In genomic region chr19:46614114-46614701, GRCh38 we compare ENCODE assay signal across 8 cellular contexts. TPM values are rescaled to one million over a fixed set of nuclear protein-coding genes. Genes with fewer than 3 reads are reported as not detected.
DNase-seq lines count a peak whose midpoint lies in the region; ATAC-seq and TF ChIP-seq lines count a peak whose summit lies in the region.

No MANE protein-coding gene starts in this region.

- TF ChIP-seq RAD21 in HCT116 (IDR thresholded peaks at IDR 0.05; ENCODE audit: low read depth) = peak; percentile 87

- peak overlapping the region; percentile 58 for H2AFZ ChIP-seq in HCT116 (ENCODE audit: low read depth, low read length, poor library complexity, severe bottlenecking)

- RAD21 ChIA-PET in HCT116 (lab: Charles Lee; ENCODE audit: low non-redundant PET in 1 of 2, low total read pairs in 2 of 2, uncharacterized antibody in 2 of 2, unreplicated experiment in 2 of 2) = interaction anchor here (0.6 to 2.4 kb wide), 3 partner anchors 47 to 79 kb away, joined by 4 to 14 read pairs (median 8); partner anchors contain the start of gene DACT3 (in 1 of the 2)

- H3K4me1 Mint-ChIP-seq in activated CD4-positive, alpha-beta T cell treated with anti-CD3 and anti-CD28 coated beads, Interleukin-2, amount 10 ng/mL, durations not matched to agents 24 days and 14 days = peaks cover 58% of the 10 kb centered on the region

- POLR2A ChIA-PET in HCT116 (lab: Charles Lee) = interaction anchor here (1.8 to 1.9 kb wide), 2 partner anchors 14 to 47 kb away, joined by 7 to 9 read pairs; partner anchors contain the start of genes CALM3 and DACT3

- CTCF ChIA-PET in HCT116 (lab: Charles Lee) = interaction anchor here (0.6 to 7.7 kb wide), 19 partner anchors 9 to 597 kb away, joined by 3 to 217 read pairs (median 4); partner anchors contain the start of genes CALM3, DACT3 and PTGIR

- no peaks in the 10 kb centered on the region for H4K20me1 ChIP-seq in HCT116 (ENCODE audit: insufficient read depth)

- no TSS peak for BruUV-seq in HCT116 (replicated peaks; lab: Mats Ljungman, UMichigan)

- no peaks in the 10 kb centered on the region for H3K9me3 Mint-ChIP-seq in activated CD4-positive, alpha-beta T cell treated with anti-CD3 and anti-CD28 coated beads, Interleukin-2, amount 10 ng/mL, durations not matched to agents 24 days and 14 days

- H3K27me3 ChIP-seq in HCT116 (ENCODE audit: insufficient read depth, low read length) (no peaks in the 10 kb centered on the region), lower lobe of right lung (ENCODE audit: low read depth) (no peaks in the 10 kb centered on the region)

- H3K4me1 ChIP-seq in HCT116 (ENCODE audit: control insufficient read depth in 1 of 2, insufficient read depth in 2 of 2, low read length in 2 of 2) (peaks cover 0 to 22% of the 10 kb centered on the region in 2 experiments; a peak in 3 of 4 replicates), lower lobe of right lung (peaks cover 34% of the 10 kb centered on the region)

- H3K9me3 ChIP-seq in HCT116 (ENCODE audit: control insufficient read depth in 1 of 2, insufficient read depth in 1 of 2, low read depth in 1 of 2, low read length in 2 of 2) (no peaks in the 10 kb centered on the region), lower lobe of right lung (no peaks in the 10 kb centered on the region)

- peak overlapping the region; percentile 71 for H3K27ac Mint-ChIP-seq in activated CD4-positive, alpha-beta T cell treated with anti-CD3 and anti-CD28 coated beads, Interleukin-2, amount 10 ng/mL, durations not matched to agents 24 days and 14 days

- H3K27me3 Mint-ChIP-seq in activated CD4-positive, alpha-beta T cell treated with anti-CD3 and anti-CD28 coated beads, Interleukin-2, amount 10 ng/mL, durations not matched to agents 24 days and 14 days = no peaks in the 10 kb centered on the region

- no peak overlapping the region for H3K9ac ChIP-seq in HCT116 (ENCODE audit: low read length)

- DNase-seq in HCT116 (ENCODE audit: low read depth, low spot score) = peak; percentile 63
- DNase-seq in NCI-H345 treated with DMSO at 0.1 percent for 48 hours (lab: John Stamatoyannopoulos, UW; ENCODE audit: unreplicated experiment) = peak; percentile 21
- peak; percentile 95 for DNase-seq in activated CD4-positive, alpha-beta T cell treated with anti-CD3 and anti-CD28 coated beads, Interleukin-2, amount 10 ng/mL, durations not matched to agents 24 days and 14 days
- no peak for DNase-seq in coronary artery (ENCODE audit: low spot score)
- DNase-seq in lower lobe of right lung = peak; percentile 86
- DNase-seq in stimulated activated CD8-positive, alpha-beta memory T cell treated with anti-CD3 and anti-CD28 coated beads, Interleukin-15, amount 100 ng/mL, for 1 hour (ENCODE audit: low read depth) = peak; percentile 76

- H3K4me3 Mint-ChIP-seq in activated CD4-positive, alpha-beta T cell treated with anti-CD3 and anti-CD28 coated beads, Interleukin-2, amount 10 ng/mL, durations not matched to agents 24 days and 14 days = peak overlapping the region; percentile 53

- TF ChIP-seq POLR2A in HCT116 (IDR thresholded peaks at IDR 0.05; ENCODE audit: borderline replicate concordance, extremely low read depth, insufficient read depth, insufficient read length) = no peak

- peak; percentile 91 for ATAC-seq in HCT116
- peak; percentile 87 to 89 for ATAC-seq in lower lobe of right lung
- no peak for ATAC-seq in HG03378 (IDR thresholded peaks at IDR 0.05; ENCODE audit: unreplicated experiment)

- H3K79me2 ChIP-seq in HCT116 (ENCODE audit: insufficient read depth, low read length) = no peaks in the 10 kb centered on the region

- no peak overlapping the region for H3K27ac ChIP-seq in C4-2B
- no peak overlapping the region for H3K27ac ChIP-seq in HCT116 (ENCODE audit: low read depth, low read length)
- peak overlapping the region in 1 of 2 donors; percentile 1 for H3K27ac ChIP-seq in coronary artery
- H3K27ac ChIP-seq in lower lobe of right lung = no peak overlapping the region

- H3K4me3 ChIP-seq in HCT116 (replicated peaks in 1 of 2; ENCODE audit: low read depth in 1 of 2, low read length in 2 of 2) (no peak overlapping the region), coronary artery (no peak overlapping the region), lower lobe of right lung (no peak overlapping the region)

- H3K36me3 ChIP-seq in HCT116 (ENCODE audit: control insufficient read depth in 1 of 2, insufficient read depth in 2 of 2, low read length in 2 of 2) = peaks cover 3% of the 10 kb centered on the region in 2 experiments; a peak in 1 of 4 replicates
- H3K36me3 ChIP-seq in lower lobe of right lung = peaks cover 15% of the 10 kb centered on the region

- H3K4me2 ChIP-seq in HCT116 (ENCODE audit: low read length) = peak overlapping the region; percentile 50

- H3K9me2 ChIP-seq in HCT116 (ENCODE audit: insufficient read depth) = no peaks in the 10 kb centered on the region

- intact Hi-C loops in HCT116 (cut with micrococcal nuclease) = loop anchor here (1.0 to 10.0 kb wide), 2 partner anchors 48 to 111 kb away; no protein-coding TSS in a partner anchor
- intact Hi-C loops in activated CD4-positive, alpha-beta T cell treated with anti-CD3 and anti-CD28 coated beads, Interleukin-2, amount 10 ng/mL, durations not matched to agents 24 days and 14 days (cut with micrococcal nuclease) = loop anchor here (1.0 to 5.0 kb wide), 2 partner anchors 48 to 103 kb away; partner anchors contain the start of gene PRKD2
- intact Hi-C loops in lower lobe of right lung (cut with DNase I) = no loop called here

- peaks cover 39% of the 10 kb centered on the region for H3K36me3 Mint-ChIP-seq in activated CD4-positive, alpha-beta T cell treated with anti-CD3 and anti-CD28 coated beads, Interleukin-2, amount 10 ng/mL, durations not matched to agents 24 days and 14 days (ENCODE audit: low read depth)

- TF ChIP-seq CTCF in C4-2B (conservative IDR thresholded peaks at IDR 0.05) = peak; percentile 78
- TF ChIP-seq CTCF in HCT116 (IDR thresholded peaks at IDR 0.05 in 2 of 3, conservative IDR thresholded peaks at IDR 0.05 in 1 of 3; ENCODE audit: borderline replicate concordance in 1 of 3, insufficient read depth in 1 of 3, low read depth in 2 of 3, low read length in 2 of 3) = peak; percentile 86 to 90 (median 87)
- TF ChIP-seq CTCF in coronary artery (IDR thresholded peaks at IDR 0.05) = peak; percentile 83
- peak; percentile 93 for TF ChIP-seq CTCF in lower lobe of right lung (IDR thresholded peaks at IDR 0.05)

TF ChIP-seq in HCT116, 20 proteins besides CTCF, POLR2A, EP300 and RAD21:
- no peak for TF ChIP-seq ATF3 (IDR thresholded peaks at IDR 0.05)
- TF ChIP-seq SRF (IDR thresholded peaks at IDR 0.05; ENCODE audit: low read depth) = no peak
- TF ChIP-seq EGR1 (IDR thresholded peaks at IDR 0.05; ENCODE audit: low read depth) = no peak
- TF ChIP-seq ZBTB33 (IDR thresholded peaks at IDR 0.05; ENCODE audit: extremely low read depth, insufficient replicate concordance, low read length) = no peak
- TF ChIP-seq JUND (IDR thresholded peaks at IDR 0.05) = no peak
- TF ChIP-seq SP1 (IDR thresholded peaks at IDR 0.05; ENCODE audit: low read depth) = no peak
- no peak for TF ChIP-seq POLR2AphosphoS5 (IDR thresholded peaks at IDR 0.05; ENCODE audit: low read depth, low read length)

RNA-seq across cellular contexts. Expression of gene PTGIR, which starts 10.7 kb away (rescaled TPM):
- total RNA-seq in HCT116 (2021; ENCODE audit: unreplicated experiment) (not detected), lower lobe of right lung (6.9 TPM)
- 0.03 TPM in 1 of 2 replicates, not detected in the other for polyA plus RNA-seq in HCT116 (2012)
- 194 TPM in 2 replicates for total RNA-seq in activated CD4-positive, alpha-beta T cell treated with anti-CD3 and anti-CD28 coated beads, Interleukin-2, amount 10 ng/mL, durations not matched to agents 24 days and 14 days

RNA-seq across cellular contexts. Expression of gene CALM3, which starts 13.1 kb away (rescaled TPM):
- total RNA-seq in HCT116 (2021; ENCODE audit: unreplicated experiment) (335 TPM), lower lobe of right lung (155 TPM)
- 437 and 457 TPM in 2 replicates for polyA plus RNA-seq in HCT116 (2012)
- 477 and 479 TPM in 2 replicates for total RNA-seq in activated CD4-positive, alpha-beta T cell treated with anti-CD3 and anti-CD28 coated beads, Interleukin-2, amount 10 ng/mL, durations not matched to agents 24 days and 14 days

RNA-seq across cellular contexts. Expression of gene GNG8, which starts 21.8 kb away (rescaled TPM):
- total RNA-seq in HCT116 (2021; ENCODE audit: unreplicated experiment) (not detected), lower lobe of right lung (not detected)
- not detected in 2 replicates for polyA plus RNA-seq in HCT116 (2012)
- 13.3 and 14.1 TPM in 2 replicates for total RNA-seq in activated CD4-positive, alpha-beta T cell treated with anti-CD3 and anti-CD28 coated beads, Interleukin-2, amount 10 ng/mL, durations not matched to agents 24 days and 14 days

RNA-seq across cellular contexts. Expression of gene DACT3, which starts 46.8 kb away (rescaled TPM):
- 2.0 TPM for total RNA-seq in HCT116 (2021; ENCODE audit: unreplicated experiment)
- 0.64 and 1.3 TPM in 2 replicates for polyA plus RNA-seq in HCT116 (2012)
- 3.2 and 3.7 TPM in 2 replicates for total RNA-seq in activated CD4-positive, alpha-beta T cell treated with anti-CD3 and anti-CD28 coated beads, Interleukin-2, amount 10 ng/mL, durations not matched to agents 24 days and 14 days
- total RNA-seq in lower lobe of right lung = 4.9 TPM

Comparison
In these comparisons a context has a peak if more than half of its experiments do, and no peak if none do; other contexts are left out.
1. RNA of gene PTGIR, which starts 10.7 kb away (total RNA-seq): 194 TPM in activated CD4-positive, alpha-beta T cell treated with anti-CD3 and anti-CD28 coated beads, Interleukin-2, amount 10 ng/mL, durations not matched to agents 24 days and 14 days; 6.9 TPM in lower lobe of right lung (single experiment) and not detected in HCT116 (single experiment); every median in the first group is over 10 times any median in the second.
2. RNA of gene GNG8, which starts 21.8 kb away (total RNA-seq): 13.3 to 14.1 TPM in activated CD4-positive, alpha-beta T cell treated with anti-CD3 and anti-CD28 coated beads, Interleukin-2, amount 10 ng/mL, durations not matched to agents 24 days and 14 days; not detected in HCT116 (single experiment) and not detected in lower lobe of right lung (single experiment); every median in the first group is over 10 times any median in the second.
3. Peak in every context shown above with its lines, with median percentiles within 50 percentile points of each other: CTCF ChIP-seq.